In the genomic region with DNA sequence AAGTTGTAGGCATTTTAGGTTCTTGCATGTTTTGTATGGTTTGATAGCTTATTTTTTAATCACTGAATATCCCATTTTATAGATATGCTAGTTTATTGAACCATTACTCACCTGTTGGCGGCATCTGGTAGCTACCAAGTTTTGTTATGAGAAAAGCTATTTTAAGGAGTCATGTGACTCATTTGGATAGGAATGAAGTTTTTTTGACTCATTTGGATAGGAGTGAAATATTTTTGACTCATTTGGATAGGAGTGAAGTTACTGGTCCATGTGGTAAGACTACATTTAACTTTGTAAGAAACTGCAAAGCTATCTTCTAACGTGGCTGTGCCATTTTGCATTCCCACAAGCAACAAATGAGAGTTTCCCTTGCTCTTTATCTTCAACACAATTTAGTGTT, we compare ENCODE assay signal across 10 cellular contexts. TPM values are rescaled to one million over a fixed set of nuclear protein-coding genes. Genes with fewer than 3 reads are reported as not detected.
A peak's percentile ranks its signal among the peaks of the same experiment; 100 is the strongest.
DNase-seq lines count a peak whose midpoint lies in the region; ATAC-seq, FAIRE-seq and TF ChIP-seq lines count a peak whose summit lies in the region.
"Not testable (repeated sequence)": the region's sequence is repeated elsewhere in the genome, so short reads cannot be mapped to it uniquely, and the experiment has no call there.
"Had no signal": no experiment of that assay in that cellular context is flagged by ENCODE, and none has a peak within 500 bp of the region (broad histone marks: within the 10 kb centered on the region; RNA-seq: fewer than 3 reads in every experiment).

No MANE protein-coding gene starts in this region.

- H3K9me2 ChIP-seq in GM23248 (ENCODE audit: insufficient read depth), result not testable (repeated sequence)

- SMC1A ChIA-PET in GM12878 (lab: Charles Lee; ENCODE audit: uncharacterized antibody, unreplicated experiment), result not testable (repeated sequence)

- not testable (repeated sequence) for H3K4me2 ChIP-seq in GM23248 (ENCODE audit: unreplicated experiment); GM12878 (ENCODE audit: control insufficient read depth, insufficient read depth)

- not testable (repeated sequence) for H3K27ac Mint-ChIP-seq in activated CD8-positive, alpha-beta memory T cell treated with anti-CD3 and anti-CD28 coated beads, Interleukin-2, amount 10 ng/mL, durations not matched to agents 7 days and 5 days

- RAD21 ChIA-PET in GM12878 (lab: Charles Lee; ENCODE audit: unreplicated experiment), result not testable (repeated sequence)

- intact Hi-C loops in GM12878 (cut with micrococcal nuclease; ENCODE audit: unreplicated experiment), result not testable (repeated sequence)

- not testable (repeated sequence) for BruUV-seq in GM12878 (replicated peaks; lab: Mats Ljungman, UMichigan)

- ATAC-seq in HG03342 (IDR thresholded peaks at IDR 0.05; ENCODE audit: unreplicated experiment), result peak; percentile 63
- ATAC-seq in activated CD8-positive, alpha-beta memory T cell treated with anti-CD3 and anti-CD28 coated beads, Interleukin-2, amount 10 ng/mL, durations not matched to agents 7 days and 5 days, result peak; percentile 47
- peak; percentile 42; the same call in 2 of the 3 replicates for ATAC-seq in GM12878
- peak; percentile 70 for ATAC-seq in foreskin keratinocyte

- not testable (repeated sequence) for H3K36me3 ChIP-seq in GM23248 (ENCODE audit: low read depth); GM12878 (ENCODE audit: control insufficient read depth in 2 of 2, insufficient read depth in 2 of 2, low read length in 1 of 2)

- TF ChIP-seq RAD21 in GM12878 (IDR thresholded peaks at IDR 0.05; ENCODE audit: insufficient read depth, low read depth, low read length), result not testable (repeated sequence)

- H2AFZ ChIP-seq in GM23248; GM12878 (ENCODE audit: control insufficient read depth, low read depth, low read length): not testable (repeated sequence)

- not testable (repeated sequence) for H4K20me1 ChIP-seq in GM23248 (ENCODE audit: insufficient read depth); GM12878 (ENCODE audit: control insufficient read depth, insufficient read depth)

- not testable (repeated sequence) for H3F3A ChIP-seq in GM23248 (ENCODE audit: insufficient read depth)

- not testable (repeated sequence) for H3K4me3 Mint-ChIP-seq in activated CD8-positive, alpha-beta memory T cell treated with anti-CD3 and anti-CD28 coated beads, Interleukin-2, amount 10 ng/mL, durations not matched to agents 7 days and 5 days

- FAIRE-seq in GM12878 (lab: Jason Lieb, UNC), result not testable (repeated sequence)

- not testable (repeated sequence) for H3K79me2 ChIP-seq in GM23248 (ENCODE audit: insufficient read depth); GM12878 (ENCODE audit: control insufficient read depth, insufficient read depth, low read length)

- DNase-seq in A172 (ENCODE audit: low spot score) (peak; percentile 27), GM03348 (ENCODE audit: low spot score) (peak; percentile 7), GM23248 (peak; percentile 51), RKO (ENCODE audit: low spot score) (peak; percentile 33), foreskin keratinocyte (peak; percentile 1 to 14)
- DNase-seq in activated CD8-positive, alpha-beta memory T cell treated with anti-CD3 and anti-CD28 coated beads, Interleukin-2, amount 10 ng/mL, durations not matched to agents 7 days and 5 days; GM12878 (ENCODE audit: low read depth, low spot score): not testable (repeated sequence)

- H3K4me1 Mint-ChIP-seq in activated CD8-positive, alpha-beta memory T cell treated with anti-CD3 and anti-CD28 coated beads, Interleukin-2, amount 10 ng/mL, durations not matched to agents 7 days and 5 days, result not testable (repeated sequence)

- not testable (repeated sequence) for H3K9ac ChIP-seq in GM23248; GM12878 (ENCODE audit: control insufficient read depth, insufficient read depth, low read length)

- in situ Hi-C loops in GM23248 (cut with MboI); GM12878 (cut with MboI): not testable (repeated sequence)

- not testable (repeated sequence) for H3K4me3 ChIP-seq in GM23248, GM12878

- not testable (repeated sequence) for H3K27ac ChIP-seq in GM23248; GM12878 (ENCODE audit: control insufficient read depth, insufficient read depth); foreskin keratinocyte

- 37 to 41% methylated on average over 2 of the region's 2 CpGs for WGBS in GM23248 (ENCODE audit: low coverage in 1 of 2, low lambda C conversion rate in 2 of 2, missing lambda C conversion rate in 2 of 2), 2 experiments
- WGBS in GM12878 (ENCODE audit: insufficient coverage, insufficient replicate concordance, low lambda C conversion rate, missing lambda C conversion rate), result 0% methylated on average over 2 of the region's 2 CpGs

- not testable (repeated sequence) for H3K36me3 Mint-ChIP-seq in activated CD8-positive, alpha-beta memory T cell treated with anti-CD3 and anti-CD28 coated beads, Interleukin-2, amount 10 ng/mL, durations not matched to agents 7 days and 5 days

- H3K9me3 Mint-ChIP-seq in activated CD8-positive, alpha-beta memory T cell treated with anti-CD3 and anti-CD28 coated beads, Interleukin-2, amount 10 ng/mL, durations not matched to agents 7 days and 5 days (ENCODE audit: low read depth), result not testable (repeated sequence)

- CTCF ChIA-PET in activated CD8-positive, alpha-beta memory T cell treated with anti-CD3 and anti-CD28 coated beads, Interleukin-2, amount 10 ng/mL, durations not matched to agents 7 days and 5 days (lab: Charles Lee); GM12878 (lab: Yijun Ruan, JAX): not testable (repeated sequence)

- not testable (repeated sequence) for H3K27me3 ChIP-seq in GM23248 (replicated peaks; ENCODE audit: insufficient read depth); GM12878 (replicated peaks in 1 of 2; ENCODE audit: control insufficient read depth in 2 of 2, insufficient read depth in 2 of 2, low read length in 1 of 2); foreskin keratinocyte

- H3K4me1 ChIP-seq in GM23248 (ENCODE audit: insufficient read depth); GM12878 (ENCODE audit: control insufficient read depth, insufficient read depth, low read length); foreskin keratinocyte: not testable (repeated sequence)

- TF ChIP-seq CTCF in GM12878 (IDR thresholded peaks at IDR 0.05 in 2 of 3, conservative IDR thresholded peaks at IDR 0.05 in 1 of 3; ENCODE audit: control insufficient read depth in 2 of 3, extremely low read depth in 1 of 3, insufficient read depth in 1 of 3, low read depth in 3 of 3, low read length in 3 of 3), result not testable (repeated sequence)
- TF ChIP-seq CTCF in foreskin keratinocyte (conservative IDR thresholded peaks at IDR 0.05), result peak; percentile 9

- POLR2A ChIA-PET in GM12878 (lab: Charles Lee), result not testable (repeated sequence)

- H3K27me3 Mint-ChIP-seq in activated CD8-positive, alpha-beta memory T cell treated with anti-CD3 and anti-CD28 coated beads, Interleukin-2, amount 10 ng/mL, durations not matched to agents 7 days and 5 days, result not testable (repeated sequence)

- not testable (repeated sequence) for H3K9me3 ChIP-seq in GM23248 (ENCODE audit: low read depth); GM12878 (replicated peaks; ENCODE audit: control insufficient read depth, insufficient read depth, low read length)

- TF ChIP-seq EP300 in GM12878 (IDR thresholded peaks at IDR 0.05; ENCODE audit: borderline replicate concordance in 1 of 2, control insufficient read depth in 1 of 2, low read depth in 2 of 2, low read length in 2 of 2), result not testable (repeated sequence)

- not testable (repeated sequence) for TF ChIP-seq POLR2A in GM12878 (IDR thresholded peaks at IDR 0.05; ENCODE audit: low read depth, low read length)

TF ChIP-seq in GM12878, 131 proteins besides CTCF, POLR2A, EP300 and RAD21 (continues in another document):
- peak; percentile 76; the same call in 1 of the 2 replicates for TF ChIP-seq MEF2A (IDR thresholded peaks at IDR 0.05; ENCODE audit: insufficient read depth, low read depth, low read length)

RNA-seq across cellular contexts. Expression of a gene that starts 28.1 kb away (rescaled TPM):
- total RNA-seq in A172 (2014; rRNA removed; shearing (Covaris generic)), result 1.2 TPM in 2 replicates
- total RNA-seq in GM23248 (2014; rRNA removed; shearing (Covaris generic)), result 0.76 TPM in 1 of 2 replicates, not detected in the other
- polyA plus RNA-seq in GM23248 (2016; fragmentation: Nextera tagmentation; extraction: Ambion mirVana) (not detected in 2 replicates), GM12878 (2011; rRNA removed) (not detected in 2 replicates), GM12878 (2014; fragmentation: Illumina TruSeq; extraction: Trizol) (0.06 TPM in 1 of 2 replicates, not detected in the other), GM12878 (2014; fragmentation: Nextera tagmentation; extraction: Ambion mirVana) (not detected), GM12878 (2014; rRNA removed) (0.17 and 0.51 TPM in 2 replicates), GM12878 (2016; fragmentation: Nextera tagmentation; extraction: Ambion mirVana) (not detected), foreskin keratinocyte (0.55 and 0.79 TPM in 2 replicates)
- 1 to 10 TPM; 1.3 to 2.0 TPM for total RNA-seq in activated CD8-positive, alpha-beta memory T cell treated with anti-CD3 and anti-CD28 coated beads, Interleukin-2, amount 10 ng/mL, durations not matched to agents 7 days and 5 days
- total RNA-seq in GM12878 (2013; cell fraction: nucleolus; rRNA removed), result 0.35 and 0.59 TPM in 2 replicates
- total RNA-seq in GM12878 (2014; rRNA removed) (0.22 and 0.28 TPM in 2 replicates), GM12878 (2014; rRNA removed; fragmentation: Illumina TruSeq; extraction: Trizol) (0.09 TPM in 1 of 2 replicates, not detected in the other), GM12878 (2021) (not detected in 2 replicates), foreskin keratinocyte (0.68 and 0.81 TPM in 2 replicates)
- 0.08 TPM for polyA plus RNA-seq in GM12878 (2011; ENCODE audit: low read depth)
- polyA plus RNA-seq in GM12878 (2011; cell fraction: cytosol; rRNA removed), result 0.06 and 0.10 TPM in 2 replicates
- polyA plus RNA-seq in GM12878 (2011; cell fraction: nucleus; rRNA removed), result 0.13 and 0.16 TPM in 2 replicates
- 0.20 and 0.25 TPM in 2 replicates for polyA plus RNA-seq in GM12878 (2012)
- 0.07 TPM in 1 of 2 replicates, not detected in the other for polyA minus RNA-seq in GM12878 (2011; rRNA and poly(A)+ RNA removed)
- not detected in 2 replicates for polyA minus RNA-seq in GM12878 (2011; cell fraction: cytosol; rRNA and poly(A)+ RNA removed)
- polyA minus RNA-seq in GM12878 (2011; cell fraction: nucleus; rRNA and poly(A)+ RNA removed), result 0.12 and 0.48 TPM in 2 replicates
- polyA plus RNA-seq: AG04450, GM23338 had no signal
